ENCODE assay signal across 8 cellular contexts in the genomic region with DNA sequence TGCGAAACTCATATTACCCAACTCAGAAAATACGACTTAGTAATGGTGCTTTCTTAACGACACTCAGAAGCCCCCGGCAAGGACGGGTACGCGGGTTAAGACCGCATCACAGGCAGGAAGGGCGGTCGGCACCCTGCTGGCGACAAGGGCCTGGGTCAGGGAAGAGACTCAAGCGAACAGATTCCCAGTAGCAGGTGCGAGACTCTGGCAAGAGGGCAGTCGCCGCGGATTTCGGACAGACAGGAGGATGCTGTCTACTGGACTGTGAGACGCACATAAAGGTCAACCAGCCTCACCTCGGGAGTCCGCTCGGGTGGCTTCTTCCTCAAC. TPM values are rescaled to one million over a fixed set of nuclear protein-coding genes. Genes with fewer than 3 reads are reported as not detected.
DNase-seq lines count a peak whose midpoint lies in the region; ATAC-seq, FAIRE-seq and TF ChIP-seq lines count a peak whose summit lies in the region.

No MANE protein-coding gene starts in this region.

- no peak for TF ChIP-seq POLR2A in vagina (IDR thresholded peaks at IDR 0.05)

- no peaks in the 10 kb centered on the region for H3K9me2 ChIP-seq in OCI-LY7 (ENCODE audit: insufficient read depth, low read length)

- WGBS in pancreas, 2 donors = 0% methylated on average over 21 of the region's 21 CpGs

- peaks cover 54% of the 10 kb centered on the region for H3K79me2 ChIP-seq in OCI-LY7 (ENCODE audit: insufficient read depth, low read depth, low read length)

- peaks cover 26% of the 10 kb centered on the region for H3K36me3 ChIP-seq in OCI-LY7 (ENCODE audit: insufficient read depth, low read length)
- no peaks in the 10 kb centered on the region for H3K36me3 ChIP-seq in pancreas
- no peaks in the 10 kb centered on the region for H3K36me3 ChIP-seq in vagina

- CTCF ChIA-PET in OCI-LY7 (lab: Charles Lee; ENCODE audit: unreplicated experiment) = no interaction called here

- H3K27ac ChIP-seq in OCI-LY7 (ENCODE audit: low read depth, low read length, poor library complexity, severe bottlenecking) = peak overlapping the region; percentile 98
- peak overlapping the region; percentile 89 to 98 (median 97) for H3K27ac ChIP-seq in pancreas
- H3K27ac ChIP-seq in vagina = peak overlapping the region; percentile 98

- no peak overlapping the region; the same call in 1 of the 2 replicates for H2AFZ ChIP-seq in OCI-LY7 (ENCODE audit: low read length)

- ATAC-seq in GM18858 (IDR thresholded peaks at IDR 0.05; ENCODE audit: unreplicated experiment) (peak; percentile 7), HG03097 (IDR thresholded peaks at IDR 0.05; ENCODE audit: low FRiP score, unreplicated experiment) (peak; percentile 18), pancreas (peak; percentile 31 to 61 (median 58))

- no peak for FAIRE-seq in pancreas (lab: Jason Lieb, UNC)

- H3K4me2 ChIP-seq in OCI-LY7 (ENCODE audit: low read length) = peak overlapping the region; percentile 86

- no peaks in the 10 kb centered on the region for H3K27me3 ChIP-seq in pancreas
- no peaks in the 10 kb centered on the region for H3K27me3 ChIP-seq in vagina

- DNase-seq in AG09309 (ENCODE audit: low read depth) = no peak
- peak; percentile 84 for DNase-seq in OCI-LY7 (ENCODE audit: low spot score)
- DNase-seq in activated gamma-delta T cell treated with Interleukin-2 at 50 U/mL for 16 hours = peak; percentile 60
- DNase-seq in glomerular visceral epithelial cell (ENCODE audit: extremely low spot score) = peak; percentile 69
- peak in 3 of 6 donors; percentile 51 to 87 (median 73) for DNase-seq in pancreas
- no peak for DNase-seq in vagina (ENCODE audit: extremely low spot score in 2 of 2)

- POLR2A ChIA-PET in OCI-LY7 (lab: Charles Lee) = interaction anchor here (0.6 to 1.2 kb wide), 3 partner anchors 12 to 148 kb away, joined by 3 to 4 read pairs (median 4); no protein-coding TSS in a partner anchor

- H3K4me3 ChIP-seq in AG09309 (ENCODE audit: control insufficient read depth, low read depth, low read length) (peak overlapping the region; percentile 90), OCI-LY7 (ENCODE audit: low read depth, low read length, poor library complexity, severe bottlenecking) (peak overlapping the region; percentile 87), pancreas (peak overlapping the region; percentile 49 to 67 (median 64)), vagina (peak overlapping the region; percentile 67 to 85)

- BruUV-seq in OCI-LY7 (replicated peaks; lab: Mats Ljungman, UMichigan) = TSS peak; percentile 68

- TF ChIP-seq CTCF in AG09309 (IDR thresholded peaks at IDR 0.05; ENCODE audit: control insufficient read depth, insufficient read depth, low read depth, low read length, missing control alignments) (peak; percentile 12), OCI-LY7 (conservative IDR thresholded peaks at IDR 0.05; ENCODE audit: low read length) (peak; percentile 48; the same call in 1 of the 2 replicates), pancreas (IDR thresholded peaks at IDR 0.05) (no peak), vagina (IDR thresholded peaks at IDR 0.05) (no peak)

- intact Hi-C loops in OCI-LY7 (cut with micrococcal nuclease; ENCODE audit: unreplicated experiment) = loop anchor here (2.0 to 10.0 kb wide), 3 partner anchors 46 to 470 kb away; a partner anchor contains a TSS
- intact Hi-C loops in pancreas (cut with DNase I) = no loop called here
- intact Hi-C loops in vagina (cut with DNase I) = no loop called here

- H3K9me3 ChIP-seq in OCI-LY7 (ENCODE audit: low read length) (no peaks in the 10 kb centered on the region), pancreas (no peaks in the 10 kb centered on the region), vagina (no peaks in the 10 kb centered on the region)

- H3K4me1 ChIP-seq in OCI-LY7 (ENCODE audit: insufficient read depth, low read length, poor library complexity, severe bottlenecking) (peaks cover 51% of the 10 kb centered on the region), pancreas (peaks cover 0 to 21% (median 19%) of the 10 kb centered on the region in 3 donors), vagina (peaks cover 38% of the 10 kb centered on the region)

- peaks cover 36% of the 10 kb centered on the region for H4K20me1 ChIP-seq in OCI-LY7 (ENCODE audit: insufficient read depth, low read length)

RNA-seq across cellular contexts. Expression of a gene that starts 0.4 kb away (rescaled TPM):
- 39.6 and 54.4 TPM in 2 replicates for total RNA-seq in OCI-LY7 (2014; rRNA removed; shearing (Covaris generic))
- total RNA-seq in OCI-LY7 (2022) = 50.8 and 53.3 TPM in 2 replicates
- total RNA-seq in pancreas = 10 to 100 TPM in 1 of 6 donors, 1 to 10 TPM in 5; 5.3 to 13.2 (median 7.2) TPM
- 1 to 10 TPM; 1.7 to 2.7 TPM for polyA plus RNA-seq in pancreas
- total RNA-seq in vagina = 19.2 TPM

Comparison
In these comparisons a context has a peak if more than half of its experiments do, and no peak if none do; other contexts are left out.
1. DNase-seq: peak in OCI-LY7 (single experiment), activated gamma-delta T cell treated with Interleukin-2 at 50 U/mL for 16 hours (single experiment) and glomerular visceral epithelial cell (single experiment); none in AG09309 (single experiment) and vagina (0 of 2).
2. CTCF ChIP-seq: peak in AG09309 (single experiment) and OCI-LY7 (single experiment); none in pancreas (0 of 4) and vagina (0 of 3).
3. ATAC-seq: peak in every context shown above with its lines; median percentile 58 in pancreas; 18 in HG03097; 7 in GM18858.
4. Peak in every context shown above with its lines, with median percentiles within 50 percentile points of each other: H3K4me3 ChIP-seq and H3K27ac ChIP-seq.